Comparison of ENCODE assay signal across 21 cellular contexts in the genomic region with DNA sequence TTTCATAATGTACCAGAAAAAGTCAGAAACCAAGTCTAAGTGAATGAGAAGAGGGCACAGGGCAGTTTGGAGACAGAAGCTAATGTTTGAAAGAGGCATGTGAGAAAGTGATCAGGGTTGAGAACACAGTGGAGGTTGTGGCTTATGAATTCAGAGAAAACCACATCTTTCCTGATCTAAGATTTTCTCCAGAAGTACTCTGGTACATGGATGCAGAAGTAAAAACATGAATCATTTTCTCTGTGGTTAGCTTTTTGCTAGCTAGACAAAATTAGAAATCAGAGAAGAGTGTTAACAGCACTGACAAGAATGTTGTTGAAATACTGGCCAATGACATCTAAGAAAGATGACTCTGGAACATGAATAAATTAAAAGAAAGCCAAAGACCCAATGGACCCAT.
"Had no signal": no experiment of that assay in that cellular context is flagged by ENCODE, and none has a peak within 500 bp of the region (broad histone marks: within the 10 kb centered on the region; RNA-seq: fewer than 3 reads in every experiment).

No MANE protein-coding gene starts in this region.

- H3K79me2 ChIP-seq: hepatocyte, parathyroid adenoma had no signal

- H3K4me3 Mint-ChIP-seq: activated CD4-positive, alpha-beta T cell treated with anti-CD3 and anti-CD28 coated beads for 36 hours; activated T-helper 1 cell treated with anti-CD3 and anti-CD28 coated beads, Interleukin-12 subunit alpha, Interleukin-12 subunit beta, Interleukin-2, Interleukin-4 antibody, amounts not matched to agents 30 ng/mL and 10 ng/mL and 1 ng/mL, durations not matched to agents 14 hours and 24 hours and 36 hours; natural killer cell; T-helper 2 cell treated with Interferon-gamma antibody and Interleukin-4, amounts not matched to agents 5 μg/mL and 100 μg/mL, for 36 hours; WTC11 had no signal

- H3K9me3 ChIP-seq: neutrophil, thyroid gland had no signal

- H3K36me3 Mint-ChIP-seq: activated naive CD4-positive, alpha-beta T cell treated with anti-CD3 and anti-CD28 coated beads, Interleukin-2, amount 50 U/mL, for 72 hours; natural killer cell; WTC11 had no signal

- H3K27me3 Mint-ChIP-seq: activated CD4-positive, alpha-beta T cell treated with anti-CD3 and anti-CD28 coated beads for 36 hours had no signal

- H3K27ac Mint-ChIP-seq: activated CD4-positive, alpha-beta T cell treated with anti-CD3 and anti-CD28 coated beads for 36 hours; activated naive CD4-positive, alpha-beta T cell treated with anti-CD3 and anti-CD28 coated beads, Interleukin-2, amount 50 U/mL, for 72 hours; activated T-helper 1 cell treated with anti-CD3 and anti-CD28 coated beads, Interleukin-12 subunit alpha, Interleukin-12 subunit beta, Interleukin-2, Interleukin-4 antibody, amounts not matched to agents 30 ng/mL and 10 ng/mL and 1 ng/mL, durations not matched to agents 14 hours and 24 hours and 36 hours; natural killer cell; T-helper 2 cell treated with Interferon-gamma antibody and Interleukin-4, amounts not matched to agents 5 μg/mL and 100 μg/mL, for 36 hours; WTC11 had no signal

- H3K27me3 ChIP-seq: foreskin keratinocyte, hepatocyte, neutrophil, thyroid gland had no signal

- H3K4me1 ChIP-seq: foreskin keratinocyte, parathyroid adenoma, thyroid gland had no signal

- H3K4me3 ChIP-seq: coronary artery, hepatocyte, thyroid gland had no signal

- H3K4me1 Mint-ChIP-seq: activated CD4-positive, alpha-beta T cell treated with anti-CD3 and anti-CD28 coated beads for 36 hours; natural killer cell had no signal

- H3K27ac ChIP-seq: coronary artery, foreskin keratinocyte, hepatocyte, neutrophil, parathyroid adenoma, thyroid gland had no signal

- H3K36me3 ChIP-seq: neutrophil, thyroid gland had no signal

- H2AFZ ChIP-seq: hepatocyte, parathyroid adenoma had no signal

- H3K9ac ChIP-seq: parathyroid adenoma had no signal

- H3K4me2 ChIP-seq: hepatocyte had no signal

- H3K9me3 Mint-ChIP-seq: WTC11 had no signal

- DNase-seq: activated CD4-positive, alpha-beta T cell treated with anti-CD3 and anti-CD28 coated beads for 36 hours; activated CD4-positive, alpha-beta T cell treated with anti-CD3 and anti-CD28 coated beads, Interleukin-2, amount 50 U/mL, for 48 hours; activated gamma-delta T cell treated with Interleukin-2 at 50 U/mL for 16 hours; activated T-cell treated with anti-CD3 and anti-CD28 coated beads for 4 hours; foreskin keratinocyte; left cardiac atrium; natural killer cell; retina; stimulated activated CD4-positive, alpha-beta T cell treated with anti-CD3 and anti-CD28 coated beads, Interleukin-12 subunit alpha, Interleukin-12 subunit beta, amount 100 ng/mL, for 4 hours; stimulated activated CD4-positive, alpha-beta T cell treated with anti-CD3 and anti-CD28 coated beads, Interleukin-1b, Interleukin-23, amount 100 ng/mL, for 48 hours; stimulated activated CD8-positive, alpha-beta memory T cell treated with anti-CD3 and anti-CD28 coated beads, Interleukin-4, amount 100 ng/mL, for 48 hours; stimulated activated naive CD4-positive, alpha-beta T cell treated with Interleukin-2 at 50 U/mL for 16 hours; thyroid gland had no signal
